ENCODE assay signal across 9 cellular contexts in the genomic region with DNA sequence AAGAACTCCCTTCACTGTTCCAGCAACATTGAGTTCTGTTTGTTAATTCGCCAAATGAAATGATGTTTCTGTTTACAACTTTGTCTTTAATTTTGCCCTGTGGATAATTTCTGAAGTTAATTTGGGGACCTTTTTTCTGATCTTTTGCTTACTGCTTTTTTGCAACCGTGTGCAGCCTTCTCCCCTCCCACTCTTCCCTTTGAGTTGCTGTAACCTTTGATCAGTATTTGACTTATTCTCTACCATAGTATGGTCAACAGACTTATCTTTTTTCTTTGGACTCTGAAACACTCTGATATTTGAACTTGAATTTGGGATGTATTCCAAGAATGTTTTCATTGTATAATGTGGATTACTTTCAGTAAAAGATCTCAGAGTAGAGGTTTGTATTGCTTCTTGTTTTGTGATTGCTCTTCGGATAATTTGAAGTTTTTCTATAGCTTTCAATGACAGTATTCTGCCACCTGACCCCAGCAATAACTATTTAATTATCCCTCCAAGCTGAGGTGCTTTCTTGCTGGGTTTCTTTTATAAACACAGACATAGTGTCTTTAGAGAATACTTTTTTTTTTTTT. TPM values are rescaled to one million over a fixed set of nuclear protein-coding genes. Genes with fewer than 3 reads are reported as not detected.
DNase-seq lines count a peak whose midpoint lies in the region; ATAC-seq, FAIRE-seq and TF ChIP-seq lines count a peak whose summit lies in the region.
"Had no signal": no experiment of that assay in that cellular context is flagged by ENCODE, and none has a peak within 500 bp of the region (broad histone marks: within the 10 kb centered on the region; RNA-seq: fewer than 3 reads in every experiment).

No MANE protein-coding gene starts in this region.

- peak; percentile 55 for FAIRE-seq in keratinocyte (lab: Jason Lieb, UNC)

- H3K4me1 Mint-ChIP-seq in activated T-helper 2 cell treated with anti-CD3 and anti-CD28 coated beads, Interferon-gamma antibody, Interleukin-2, Interleukin-4, amounts not matched to agents 10 μg/mL and 5 μg/mL and 100 μg/mL, durations not matched to agents 14 hours and 24 hours and 36 hours (ENCODE audit: low read depth), result peaks cover 19% of the 10 kb centered on the region

- TF ChIP-seq RAD21 in SK-N-SH (IDR thresholded peaks at IDR 0.05; ENCODE audit: low read length), result no peak

- peak overlapping the region; percentile 65 for H3K27ac Mint-ChIP-seq in activated T-helper 2 cell treated with anti-CD3 and anti-CD28 coated beads, Interferon-gamma antibody, Interleukin-2, Interleukin-4, amounts not matched to agents 10 μg/mL and 5 μg/mL and 100 μg/mL, durations not matched to agents 14 hours and 24 hours and 36 hours

- peak overlapping the region; percentile 83 for H3K4me2 ChIP-seq in SK-N-SH
- H3K4me2 ChIP-seq in keratinocyte (ENCODE audit: control insufficient read depth, extremely low read depth, insufficient read depth, low read depth, low read length), result peak overlapping the region; percentile 93

- no peak for TF ChIP-seq EP300 in SK-N-SH (IDR thresholded peaks at IDR 0.05; ENCODE audit: borderline replicate concordance in 1 of 2, low read depth in 1 of 2, low read length in 1 of 2)

- peak overlapping the region; percentile 89 to 91; a peak in 3 of 4 replicates for H3K4me3 ChIP-seq in SK-N-SH (ENCODE audit: low read depth in 2 of 2, low read length in 1 of 2)
- H3K4me3 ChIP-seq in keratinocyte (ENCODE audit: control insufficient read depth in 2 of 3, extremely low read depth in 1 of 3, insufficient read depth in 2 of 3, low read depth in 1 of 3, low read length in 3 of 3), result peak overlapping the region; percentile 72 to 82 (median 77)
- H3K4me3 ChIP-seq in subcutaneous abdominal adipose tissue (ENCODE audit: low read depth in 1 of 5, low read length in 5 of 5), result peak overlapping the region; percentile 84 to 92 (median 87)

- intact Hi-C loops in activated T-helper 2 cell treated with anti-CD3 and anti-CD28 coated beads, Interferon-gamma antibody, Interleukin-2, Interleukin-4, amounts not matched to agents 10 μg/mL and 5 μg/mL and 100 μg/mL, durations not matched to agents 14 hours and 24 hours and 36 hours (cut with micrococcal nuclease), result no loop called here

- WGBS in SK-N-SH (ENCODE audit: low lambda C conversion rate), result 43% methylated on average over 3 of the region's 3 CpGs

- DNase-seq in SK-N-SH (no peak), keratinocyte (ENCODE audit: low read depth, low spot score) (no peak), NAMALWA (ENCODE audit: low spot score) (no peak), NCI-H82 (lab: John Stamatoyannopoulos, UW) (no peak)
- DNase-seq in activated T-helper 2 cell treated with anti-CD3 and anti-CD28 coated beads, Interferon-gamma antibody, Interleukin-2, Interleukin-4, amounts not matched to agents 10 μg/mL and 5 μg/mL and 100 μg/mL, durations not matched to agents 14 hours and 24 hours and 36 hours (ENCODE audit: low spot score), result no peak

- H3K27me3 Mint-ChIP-seq in activated T-helper 2 cell treated with anti-CD3 and anti-CD28 coated beads, Interferon-gamma antibody, Interleukin-2, Interleukin-4, amounts not matched to agents 10 μg/mL and 5 μg/mL and 100 μg/mL, durations not matched to agents 14 hours and 24 hours and 36 hours (ENCODE audit: low read depth), result no peaks in the 10 kb centered on the region

- H3K9me1 ChIP-seq in keratinocyte (ENCODE audit: control insufficient read depth, extremely low read depth, insufficient read depth, low read length), result no peaks in the 10 kb centered on the region

- peak overlapping the region; percentile 95 for H3K4me3 Mint-ChIP-seq in activated T-helper 2 cell treated with anti-CD3 and anti-CD28 coated beads, Interferon-gamma antibody, Interleukin-2, Interleukin-4, amounts not matched to agents 10 μg/mL and 5 μg/mL and 100 μg/mL, durations not matched to agents 14 hours and 24 hours and 36 hours (ENCODE audit: low read depth)

- no peaks in the 10 kb centered on the region for H3K27me3 ChIP-seq in SK-N-SH (ENCODE audit: insufficient read depth)
- H3K27me3 ChIP-seq in keratinocyte (ENCODE audit: control insufficient read depth, extremely low read depth, insufficient read depth, low read length), result no peaks in the 10 kb centered on the region
- H3K27me3 ChIP-seq in subcutaneous abdominal adipose tissue (ENCODE audit: control insufficient read depth in 5 of 5, insufficient read depth in 4 of 5, low read length in 5 of 5), result no peaks in the 10 kb centered on the region

- H3K9me3 ChIP-seq in SK-N-SH, result no peaks in the 10 kb centered on the region
- H3K9me3 ChIP-seq in keratinocyte (ENCODE audit: control insufficient read depth, low read depth, low read length), result no peaks in the 10 kb centered on the region
- no peaks in the 10 kb centered on the region for H3K9me3 ChIP-seq in subcutaneous abdominal adipose tissue (ENCODE audit: control insufficient read depth in 5 of 5, low read length in 5 of 5)

- dilution Hi-C loops in keratinocyte (cut with MboI; ENCODE audit: extremely low pct_ligation_motif_present, low sequenced_read_pairs), result no loop called here

- H3F3A ChIP-seq in SK-N-SH (replicated peaks; ENCODE audit: insufficient read depth), result peaks cover 22% of the 10 kb centered on the region

- peaks cover 36% of the 10 kb centered on the region for H3K36me3 Mint-ChIP-seq in activated T-helper 2 cell treated with anti-CD3 and anti-CD28 coated beads, Interferon-gamma antibody, Interleukin-2, Interleukin-4, amounts not matched to agents 10 μg/mL and 5 μg/mL and 100 μg/mL, durations not matched to agents 14 hours and 24 hours and 36 hours (ENCODE audit: low read depth)

- H3K36me3 ChIP-seq in SK-N-SH (replicated peaks in 1 of 2; ENCODE audit: control insufficient read depth in 1 of 2, insufficient read depth in 2 of 2, low read length in 1 of 2) (peaks cover 21 to 22% of the 10 kb centered on the region in 2 experiments), keratinocyte (ENCODE audit: control insufficient read depth in 2 of 2, extremely low read depth in 1 of 2, insufficient read depth in 2 of 2, low read length in 2 of 2) (peaks cover 15 to 17% of the 10 kb centered on the region in 2 experiments), subcutaneous abdominal adipose tissue (ENCODE audit: control insufficient read depth in 5 of 5, insufficient read depth in 5 of 5, low read length in 5 of 5) (peaks cover 19 to 27% (median 22%) of the 10 kb centered on the region in 5 donors)

- H3K79me2 ChIP-seq in SK-N-SH (ENCODE audit: insufficient read depth) (peaks cover 54% of the 10 kb centered on the region), keratinocyte (ENCODE audit: control insufficient read depth, insufficient read depth, low read length) (peaks cover 52% of the 10 kb centered on the region)

- H2AFZ ChIP-seq in SK-N-SH (ENCODE audit: low read depth), result no peak overlapping the region
- no peak overlapping the region for H2AFZ ChIP-seq in keratinocyte (ENCODE audit: control insufficient read depth, low read length)

- ATAC-seq in SK-N-SH treated with all-trans-retinoic acid at 6 μM for 48 hours, result no peak
- no peak for ATAC-seq in HG03039 (IDR thresholded peaks at IDR 0.05; ENCODE audit: unreplicated experiment)

- peaks cover 19% of the 10 kb centered on the region for H4K20me1 ChIP-seq in SK-N-SH (ENCODE audit: insufficient read depth)
- peaks cover 14% of the 10 kb centered on the region for H4K20me1 ChIP-seq in keratinocyte (ENCODE audit: control insufficient read depth, extremely low read depth, insufficient read depth, low read length)

- H3K9me2 ChIP-seq in SK-N-SH, result no peaks in the 10 kb centered on the region

- H3K27ac ChIP-seq in SK-N-SH (ENCODE audit: low read depth in 2 of 2, low read length in 1 of 2) (no peak overlapping the region; a peak in 1 of 4 replicates), keratinocyte (ENCODE audit: control insufficient read depth, insufficient read depth, low read length) (peak overlapping the region; percentile 70), subcutaneous abdominal adipose tissue (ENCODE audit: low read depth, low read length) (peak overlapping the region; percentile 86)
- H3K27ac ChIP-seq: 22Rv1 had no signal

- H3K9ac ChIP-seq in SK-N-SH, result peak overlapping the region; percentile 82; the same call in 1 of the 2 replicates
- peak overlapping the region; percentile 84 for H3K9ac ChIP-seq in keratinocyte (ENCODE audit: control insufficient read depth, extremely low read depth, insufficient read depth, low read length)
- H3K9ac ChIP-seq in subcutaneous abdominal adipose tissue (ENCODE audit: low read length in 5 of 5), result peak overlapping the region; percentile 77 to 97 (median 91)

- H3K9me3 Mint-ChIP-seq in activated T-helper 2 cell treated with anti-CD3 and anti-CD28 coated beads, Interferon-gamma antibody, Interleukin-2, Interleukin-4, amounts not matched to agents 10 μg/mL and 5 μg/mL and 100 μg/mL, durations not matched to agents 14 hours and 24 hours and 36 hours, result no peaks in the 10 kb centered on the region

- TF ChIP-seq CTCF in SK-N-SH (IDR thresholded peaks at IDR 0.05) (no peak), keratinocyte (optimal IDR thresholded peaks at IDR 0.05 in 1 of 3, IDR thresholded peaks at IDR 0.05 in 1 of 3, conservative IDR thresholded peaks at IDR 0.05 in 1 of 3; ENCODE audit: extremely low read depth in 1 of 3, insufficient read depth in 2 of 3, low read length in 3 of 3) (no peak)

- POLR2A ChIA-PET in SK-N-SH (lab: Yijun Ruan, JAX), result no interaction called here

- CTCF ChIA-PET in SK-N-SH (lab: Yijun Ruan, JAX), result interaction anchor here (1.2 to 2.8 kb wide), 3 partner anchors 67 to 479 kb away, joined by 3 to 9 read pairs (median 6); no protein-coding TSS in a partner anchor

- H3K4me1 ChIP-seq in SK-N-SH (ENCODE audit: control insufficient read depth in 1 of 2, insufficient read depth in 2 of 2, low read depth in 1 of 2, low read length in 1 of 2) (peaks cover 16 to 17% of the 10 kb centered on the region in 2 experiments; a peak in 3 of 4 replicates), keratinocyte (ENCODE audit: control insufficient read depth, extremely low read depth, insufficient read depth, low read length) (peaks cover 21% of the 10 kb centered on the region), subcutaneous abdominal adipose tissue (ENCODE audit: control insufficient read depth in 5 of 5, insufficient read depth in 5 of 5, low read length in 5 of 5) (peaks cover 3 to 48% (median 32%) of the 10 kb centered on the region in 5 donors)

RNA-seq across cellular contexts. Expression of a gene that starts 1.7 kb away (rescaled TPM):
- polyA plus RNA-seq in SK-N-SH (2012; rRNA removed) (32.7 and 53.1 TPM in 2 replicates), keratinocyte (40.4 to 104 TPM (median 85.6 TPM) in 3 replicates)
- polyA plus RNA-seq in SK-N-SH (2012; cell fraction: cytosol; rRNA removed), result 43.1 and 45.4 TPM in 2 replicates
- polyA plus RNA-seq in SK-N-SH (2012; cell fraction: nucleus; rRNA removed), result 26.4 and 47.1 TPM in 2 replicates
- total RNA-seq in activated T-helper 2 cell treated with anti-CD3 and anti-CD28 coated beads, Interferon-gamma antibody, Interleukin-2, Interleukin-4, amounts not matched to agents 10 μg/mL and 5 μg/mL and 100 μg/mL, durations not matched to agents 14 hours and 24 hours and 36 hours, result 52.1 TPM in 2 replicates
- 7.7 TPM for polyA plus RNA-seq in keratinocyte (2011; ENCODE audit: low read depth)
- polyA plus RNA-seq in keratinocyte (2011; cell fraction: cytosol; rRNA removed), result 40.2 and 96.2 TPM in 2 replicates
- polyA plus RNA-seq in keratinocyte (2011; cell fraction: nucleus; rRNA removed), result 54.9 and 58.0 TPM in 2 replicates
- polyA plus RNA-seq in keratinocyte (2012; ENCODE audit: low replicate concordance), result 31.7 and 37.5 TPM in 2 replicates
- polyA minus RNA-seq in keratinocyte, result 42.9 to 63.8 TPM (median 43.4 TPM) in 3 replicates
- polyA minus RNA-seq in keratinocyte (2011; cell fraction: cytosol; rRNA and poly(A)+ RNA removed), result 22.4 TPM
- 12.7 and 19.8 TPM in 2 replicates for polyA minus RNA-seq in keratinocyte (2011; cell fraction: nucleus; rRNA and poly(A)+ RNA removed)

RNA-seq across cellular contexts. Expression of a gene that starts 46.2 kb away (rescaled TPM):
- polyA plus RNA-seq in SK-N-SH (2012; rRNA removed) (0.05 TPM in 1 of 2 replicates, not detected in the other), keratinocyte (0.04 to 0.54 TPM (median 0.14 TPM) in 3 replicates)
- polyA plus RNA-seq in SK-N-SH (2012; cell fraction: cytosol; rRNA removed), result 0.01 and 0.03 TPM in 2 replicates
- 0.05 and 0.06 TPM in 2 replicates for polyA plus RNA-seq in SK-N-SH (2012; cell fraction: nucleus; rRNA removed)
- total RNA-seq in activated T-helper 2 cell treated with anti-CD3 and anti-CD28 coated beads, Interferon-gamma antibody, Interleukin-2, Interleukin-4, amounts not matched to agents 10 μg/mL and 5 μg/mL and 100 μg/mL, durations not matched to agents 14 hours and 24 hours and 36 hours, result 0.11 TPM in 1 of 2 replicates, not detected in the other
- polyA plus RNA-seq in keratinocyte (2011; ENCODE audit: low read depth), result not detected
- polyA plus RNA-seq in keratinocyte (2011; cell fraction: cytosol; rRNA removed), result 0.02 and 0.05 TPM in 2 replicates
- polyA plus RNA-seq in keratinocyte (2011; cell fraction: nucleus; rRNA removed), result 0.14 and 0.17 TPM in 2 replicates
- 0.07 and 0.49 TPM in 2 replicates for polyA plus RNA-seq in keratinocyte (2012; ENCODE audit: low replicate concordance)
- polyA minus RNA-seq in keratinocyte, result 0.26 to 1.0 TPM in 2 of 3 replicates, not detected in the other
- not detected for polyA minus RNA-seq in keratinocyte (2011; cell fraction: cytosol; rRNA and poly(A)+ RNA removed)
- polyA minus RNA-seq in keratinocyte (2011; cell fraction: nucleus; rRNA and poly(A)+ RNA removed), result not detected in 2 replicates

RNA-seq across cellular contexts. Expression of a gene that starts 57.2 kb away (rescaled TPM):
- polyA plus RNA-seq in SK-N-SH (2012; rRNA removed) (4.0 and 5.9 TPM in 2 replicates), keratinocyte (2.9 to 7.0 TPM (median 4.0 TPM) in 3 replicates)
- 6.7 and 6.9 TPM in 2 replicates for polyA plus RNA-seq in SK-N-SH (2012; cell fraction: cytosol; rRNA removed)
- polyA plus RNA-seq in SK-N-SH (2012; cell fraction: nucleus; rRNA removed), result 2.9 and 4.9 TPM in 2 replicates
- 33.5 and 35.2 TPM in 2 replicates for total RNA-seq in activated T-helper 2 cell treated with anti-CD3 and anti-CD28 coated beads, Interferon-gamma antibody, Interleukin-2, Interleukin-4, amounts not matched to agents 10 μg/mL and 5 μg/mL and 100 μg/mL, durations not matched to agents 14 hours and 24 hours and 36 hours
- 4.0 TPM for polyA plus RNA-seq in keratinocyte (2011; ENCODE audit: low read depth)
- 2.3 and 3.7 TPM in 2 replicates for polyA plus RNA-seq in keratinocyte (2011; cell fraction: cytosol; rRNA removed)
- polyA plus RNA-seq in keratinocyte (2011; cell fraction: nucleus; rRNA removed), result 3.6 and 4.7 TPM in 2 replicates
- 1.6 and 4.1 TPM in 2 replicates for polyA plus RNA-seq in keratinocyte (2012; ENCODE audit: low replicate concordance)
- 1.9 to 7.5 TPM (median 2.9 TPM) in 3 replicates for polyA minus RNA-seq in keratinocyte
- polyA minus RNA-seq in keratinocyte (2011; cell fraction: cytosol; rRNA and poly(A)+ RNA removed), result 1.7 TPM
- 2.1 and 5.0 TPM in 2 replicates for polyA minus RNA-seq in keratinocyte (2011; cell fraction: nucleus; rRNA and poly(A)+ RNA removed)

RNA-seq across cellular contexts. Expression of a gene that starts 57.3 kb away (rescaled TPM):
- polyA plus RNA-seq in SK-N-SH (2012; rRNA removed) (16.1 and 16.8 TPM in 2 replicates), keratinocyte (13.6 to 26.3 TPM (median 21.2 TPM) in 3 replicates)
- 18.9 and 23.5 TPM in 2 replicates for polyA plus RNA-seq in SK-N-SH (2012; cell fraction: cytosol; rRNA removed)
- polyA plus RNA-seq in SK-N-SH (2012; cell fraction: nucleus; rRNA removed), result 7.9 and 13.8 TPM in 2 replicates
- 25.5 and 27.5 TPM in 2 replicates for total RNA-seq in activated T-helper 2 cell treated with anti-CD3 and anti-CD28 coated beads, Interferon-gamma antibody, Interleukin-2, Interleukin-4, amounts not matched to agents 10 μg/mL and 5 μg/mL and 100 μg/mL, durations not matched to agents 14 hours and 24 hours and 36 hours
- 15.2 TPM for polyA plus RNA-seq in keratinocyte (2011; ENCODE audit: low read depth)
- 13.4 and 21.7 TPM in 2 replicates for polyA plus RNA-seq in keratinocyte (2011; cell fraction: cytosol; rRNA removed)
- 14.0 and 19.1 TPM in 2 replicates for polyA plus RNA-seq in keratinocyte (2011; cell fraction: nucleus; rRNA removed)
- polyA plus RNA-seq in keratinocyte (2012; ENCODE audit: low replicate concordance), result 21.5 and 21.6 TPM in 2 replicates
- 4.2 to 9.7 TPM (median 5.8 TPM) in 3 replicates for polyA minus RNA-seq in keratinocyte
- polyA minus RNA-seq in keratinocyte (2011; cell fraction: cytosol; rRNA and poly(A)+ RNA removed), result 18.0 TPM
- polyA minus RNA-seq in keratinocyte (2011; cell fraction: nucleus; rRNA and poly(A)+ RNA removed), result 3.4 and 7.9 TPM in 2 replicates

Comparison
In these comparisons a context has a peak if more than half of its experiments do, and no peak if none do; other contexts are left out.
1. H3K27ac ChIP-seq: peak in keratinocyte (single experiment) and subcutaneous abdominal adipose tissue (single experiment); none in SK-N-SH (0 of 2).
2. Peak in every context shown above with its lines, with median percentiles within 50 percentile points of each other: H3K4me3 ChIP-seq and H3K9ac ChIP-seq.